24 cellular contexts compared by ENCODE assay signal in genomic region chr2:58203018-58203417, GRCh38.
"Had no signal": no experiment of that assay in that cellular context is flagged by ENCODE, and none has a peak within 500 bp of the region (broad histone marks: within the 10 kb centered on the region; RNA-seq: fewer than 3 reads in every experiment).

No MANE protein-coding gene starts in this region.

- H3K9me3 ChIP-seq: gastroesophageal sphincter, heart left ventricle, mucosa of descending colon, neutrophil, pancreas, stomach, thyroid gland, vagina had no signal

- ATAC-seq: esophagus mucosa; gastroesophageal sphincter; heart left ventricle; mucosa of descending colon; natural killer cell treated with Interleukin-12 subunit alpha and Interleukin-12 subunit beta and Interleukin-15 and Interleukin-18, amount 100 ng/mL, for 72 hours; pancreas; sciatic nerve; stimulated activated effector memory CD8-positive, alpha-beta T cell treated with anti-CD3 and anti-CD28 coated beads, Interleukin-12 subunit alpha, Interleukin-12 subunit beta, amount 100 ng/mL, for 72 hours had no signal

- H3K27me3 ChIP-seq: gastroesophageal sphincter, heart left ventricle, hepatocyte, neutrophil, pancreas, stomach, thyroid gland, vagina had no signal

- H3K4me1 ChIP-seq: gastroesophageal sphincter, heart left ventricle, thyroid gland had no signal

- H3K79me2 ChIP-seq: hepatocyte had no signal

- H3K4me2 ChIP-seq: hepatocyte had no signal

- H3K27ac ChIP-seq: epithelial cell of prostate, gastroesophageal sphincter, heart left ventricle, hepatocyte, neutrophil, pancreas, stomach, thyroid gland, vagina had no signal

- H3K4me3 ChIP-seq: gastroesophageal sphincter, heart left ventricle, hepatocyte, mucosa of descending colon, pancreas, stomach, thyroid gland, vagina had no signal

- DNase-seq: cortex of kidney; foreskin fibroblast; heart left ventricle; kidney; mesenchymal stem cell; mucosa of descending colon; naive B cell; pancreas; retina; stimulated activated CD4-positive, alpha-beta T cell treated with anti-CD3 and anti-CD28 coated beads, Interleukin-2, amount 100 ng/mL, for 24 hours; stimulated activated CD4-positive, alpha-beta T cell treated with anti-CD3 and anti-CD28 coated beads, Interleukin-4, amount 100 ng/mL, for 24 hours; stimulated activated naive CD4-positive, alpha-beta T cell treated with Interleukin-2 at 50 U/mL for 16 hours; stomach; thyroid gland; trophoblast cell had no signal

- H2AFZ ChIP-seq: hepatocyte had no signal

- FAIRE-seq: pancreas had no signal

- H3K36me3 ChIP-seq: neutrophil, pancreas, thyroid gland, vagina had no signal
